ENCODE assay signal across 11 cellular contexts in genomic region chr7:141013345-141013715, GRCh38. TPM values are rescaled to one million over a fixed set of nuclear protein-coding genes. Genes with fewer than 3 reads are reported as not detected.
DNase-seq lines count a peak whose midpoint lies in the region; ATAC-seq and TF ChIP-seq lines count a peak whose summit lies in the region.
"Had no signal": no experiment of that assay in that cellular context is flagged by ENCODE, and none has a peak within 500 bp of the region (broad histone marks: within the 10 kb centered on the region; RNA-seq: fewer than 3 reads in every experiment).

No MANE protein-coding gene starts in this region.

- H3K79me2 ChIP-seq in smooth muscle cell (ENCODE audit: low read depth): peaks cover 8% of the 10 kb centered on the region

- no peaks in the 10 kb centered on the region for H3K36me3 ChIP-seq in smooth muscle cell (ENCODE audit: low read depth)

- H3K9me3 Mint-ChIP-seq in activated T-cell treated with anti-CD3 and anti-CD28 coated beads, Interleukin-2, amount 50 U/mL, for 72 hours: peaks cover 0 to 3% of the 10 kb centered on the region in 2 donors

- WGBS in smooth muscle cell (ENCODE audit: low lambda C conversion rate): 94% methylated on average over 4 of the region's 4 CpGs

- no peaks in the 10 kb centered on the region for H3K9me3 ChIP-seq in smooth muscle cell (replicated peaks; ENCODE audit: low read depth)
- H3K9me3 ChIP-seq: body of pancreas had no signal

- TF ChIP-seq CTCF in smooth muscle cell (IDR thresholded peaks at IDR 0.05; ENCODE audit: borderline replicate concordance, insufficient read depth, poor library complexity, severe bottlenecking): no peak

- peaks cover 10% of the 10 kb centered on the region for H3K27me3 ChIP-seq in smooth muscle cell (ENCODE audit: low read depth)
- H3K27me3 ChIP-seq: body of pancreas had no signal

- no peak for DNase-seq in activated T-cell treated with anti-CD3 and anti-CD28 coated beads, Interleukin-2, amount 50 U/mL, for 72 hours
- DNase-seq in activated T-cell treated with anti-CD3 and anti-CD28 coated beads, Interleukin-2, amount 50 U/mL, for 48 hours: no peak
- DNase-seq in RPMI8226 (peak; percentile 26), epithelial cell of prostate (ENCODE audit: low read depth, low spot score) (no peak), smooth muscle cell (lab: John Stamatoyannopoulos, UW; ENCODE audit: unreplicated experiment) (no peak), germinal center (ENCODE audit: low spot score) (no peak), 8988T (no peak)
- DNase-seq: body of pancreas, C1 segment of cervical spinal cord, NCI-H1930 had no signal

- peaks cover 3% of the 10 kb centered on the region for H3K27me3 Mint-ChIP-seq in activated T-cell treated with anti-CD3 and anti-CD28 coated beads, Interleukin-2, amount 50 U/mL, for 72 hours (ENCODE audit: low read depth)

- peaks cover 7% of the 10 kb centered on the region for H3K4me1 ChIP-seq in smooth muscle cell (ENCODE audit: low read depth)

- H3F3A ChIP-seq in smooth muscle cell (ENCODE audit: low read depth): peaks cover 8% of the 10 kb centered on the region

- H2AFZ ChIP-seq in smooth muscle cell (ENCODE audit: low read depth): no peak overlapping the region

- H3K4me3 ChIP-seq in smooth muscle cell: peak overlapping the region; percentile 74

- ATAC-seq in activated T-cell treated with anti-CD3 and anti-CD28 coated beads, Interleukin-2, amount 50 U/mL, for 72 hours (replicated peaks in 1 of 2): no peak
- no peak for ATAC-seq in GM18867 (IDR thresholded peaks at IDR 0.05; ENCODE audit: unreplicated experiment)
- ATAC-seq: body of pancreas had no signal

- peaks cover 3 to 16% of the 10 kb centered on the region in 2 donors for H3K36me3 Mint-ChIP-seq in activated T-cell treated with anti-CD3 and anti-CD28 coated beads, Interleukin-2, amount 50 U/mL, for 72 hours (ENCODE audit: insufficient read depth in 2 of 2)

- peak overlapping the region; percentile 99 for H3K27ac Mint-ChIP-seq in activated T-cell treated with anti-CD3 and anti-CD28 coated beads, Interleukin-2, amount 50 U/mL, for 72 hours

- H3K27ac ChIP-seq in epithelial cell of prostate (peak overlapping the region; percentile 41), smooth muscle cell (ENCODE audit: low read depth) (peak overlapping the region; percentile 82)

- H3K4me3 Mint-ChIP-seq in activated T-cell treated with anti-CD3 and anti-CD28 coated beads, Interleukin-2, amount 50 U/mL, for 72 hours: peak overlapping the region; percentile 91 to 97

- H3K4me2 ChIP-seq in smooth muscle cell: peak overlapping the region; percentile 85

- H4K20me1 ChIP-seq in smooth muscle cell (ENCODE audit: low read depth): no peaks in the 10 kb centered on the region

- H3K4me1 Mint-ChIP-seq in activated T-cell treated with anti-CD3 and anti-CD28 coated beads, Interleukin-2, amount 50 U/mL, for 72 hours (ENCODE audit: low read depth): peaks cover 33% of the 10 kb centered on the region

- H3K9ac ChIP-seq in smooth muscle cell (ENCODE audit: low read depth): peak overlapping the region; percentile 85

RNA-seq across cellular contexts. Expression of gene MRPS33, which starts 1.4 kb away (rescaled TPM):
- total RNA-seq in activated T-cell treated with anti-CD3 and anti-CD28 coated beads, Interleukin-2, amount 50 U/mL, for 72 hours: 10 to 100 TPM; 87.6 to 96.0 TPM
- 34.2 and 34.5 TPM in 2 replicates for total RNA-seq in smooth muscle cell
- 49.8 and 50.4 TPM in 2 replicates for polyA plus RNA-seq in smooth muscle cell
